8 cellular contexts compared by ENCODE assay signal in the genomic region with DNA sequence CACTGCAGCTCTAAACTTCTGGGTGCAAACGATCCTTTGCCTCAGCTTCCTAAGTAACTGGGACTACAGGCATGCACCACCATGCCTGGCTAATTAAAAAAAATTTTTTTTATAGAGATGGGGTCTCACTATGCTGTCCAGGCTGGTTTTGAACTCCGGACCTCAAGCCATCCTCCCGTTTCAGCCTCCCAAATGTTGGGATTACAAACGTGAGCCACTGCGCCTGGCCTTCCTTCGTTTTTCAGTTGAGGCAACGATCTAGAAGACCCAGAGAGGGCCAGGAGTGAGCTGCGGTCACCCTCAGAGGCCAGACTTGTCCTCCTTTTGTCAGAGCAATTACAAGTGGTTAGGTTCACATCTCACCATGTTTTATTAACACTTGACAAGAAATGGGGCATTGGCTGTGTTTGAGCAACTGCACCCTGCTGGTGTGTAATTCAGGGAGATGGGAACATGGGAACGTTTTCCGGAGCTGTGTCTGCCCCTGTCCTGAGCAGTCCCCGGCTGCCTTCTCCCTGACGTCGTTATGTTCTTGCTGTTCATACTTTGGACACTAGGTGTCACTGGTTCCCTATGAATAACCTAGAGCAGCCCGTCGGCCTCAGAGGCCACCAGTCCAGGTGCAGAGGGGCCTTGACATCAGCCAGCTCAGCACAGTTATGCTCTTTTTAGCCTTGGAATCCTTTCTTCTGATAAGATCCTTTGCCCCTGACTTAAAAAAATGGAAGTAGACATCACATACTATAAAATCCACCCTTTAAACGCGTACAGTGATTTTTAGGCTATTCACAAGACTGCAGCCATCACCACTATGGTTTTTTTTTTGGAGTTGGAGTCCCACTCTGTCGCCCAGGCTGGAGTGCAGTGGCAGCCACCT.
DNase-seq lines count a peak whose midpoint lies in the region; ATAC-seq and TF ChIP-seq lines count a peak whose summit lies in the region.

No MANE protein-coding gene starts in this region.

- 51 to 59% methylated on average over 16 to 18 of the region's 18 CpGs for whole genome bisulfite sequencing in endodermal cell (ENCODE audit: insufficient coverage in 1 of 2, insufficient read length in 1 of 2), 2 experiments

- H3K9me3 Mint-ChIP-seq in Calu3 (ENCODE audit: low read depth, unreplicated experiment) (peaks cover 4% of the 10 kb centered on the region), endodermal cell (peaks cover 48% of the 10 kb centered on the region)
- no peaks in the 10 kb centered on the region for H3K9me3 Mint-ChIP-seq in activated CD8-positive, alpha-beta T cell treated with anti-CD3 and anti-CD28 coated beads, Interleukin-2, amount 10 ng/mL, durations not matched to agents 7 days and 5 days (ENCODE audit: insufficient read depth)
- H3K9me3 Mint-ChIP-seq in stimulated activated naive B cell treated with anti-CD40 and anti-IgM and Interleukin-4, amounts not matched to agents 10 μg/mL and 1 μg/mL and 100 μg/mL, for 72 hours: peaks cover 7 to 10% of the 10 kb centered on the region in 2 donors

- H3K9ac ChIP-seq in endodermal cell (ENCODE audit: extremely low read depth, low read length, poor library complexity, severe bottlenecking): no peak overlapping the region

- H3K27me3 Mint-ChIP-seq in Calu3 (ENCODE audit: unreplicated experiment): peaks cover 21% of the 10 kb centered on the region
- no peaks in the 10 kb centered on the region for H3K27me3 Mint-ChIP-seq in activated CD8-positive, alpha-beta T cell treated with anti-CD3 and anti-CD28 coated beads, Interleukin-2, amount 10 ng/mL, durations not matched to agents 7 days and 5 days (ENCODE audit: low read depth)
- H3K27me3 Mint-ChIP-seq in endodermal cell (ENCODE audit: insufficient read depth): peaks cover 20% of the 10 kb centered on the region
- peaks cover 16 to 31% of the 10 kb centered on the region in 2 donors for H3K27me3 Mint-ChIP-seq in stimulated activated naive B cell treated with anti-CD40 and anti-IgM and Interleukin-4, amounts not matched to agents 10 μg/mL and 1 μg/mL and 100 μg/mL, for 72 hours

- H3K27ac Mint-ChIP-seq in Calu3 (ENCODE audit: unreplicated experiment) (no peak overlapping the region), endodermal cell (no peak overlapping the region)
- no peak overlapping the region for H3K27ac Mint-ChIP-seq in activated CD8-positive, alpha-beta T cell treated with anti-CD3 and anti-CD28 coated beads, Interleukin-2, amount 10 ng/mL, durations not matched to agents 7 days and 5 days
- H3K27ac Mint-ChIP-seq in stimulated activated naive B cell treated with anti-CD40 and anti-IgM and Interleukin-4, amounts not matched to agents 10 μg/mL and 1 μg/mL and 100 μg/mL, for 72 hours: no peak overlapping the region

- no peaks in the 10 kb centered on the region for H3K4me1 Mint-ChIP-seq in Calu3 (ENCODE audit: low read depth, unreplicated experiment)
- H3K4me1 Mint-ChIP-seq in activated CD8-positive, alpha-beta T cell treated with anti-CD3 and anti-CD28 coated beads, Interleukin-2, amount 10 ng/mL, durations not matched to agents 7 days and 5 days (ENCODE audit: low read depth): no peaks in the 10 kb centered on the region
- no peaks in the 10 kb centered on the region for H3K4me1 Mint-ChIP-seq in endodermal cell
- peaks cover 0 to 2% of the 10 kb centered on the region in 2 donors for H3K4me1 Mint-ChIP-seq in stimulated activated naive B cell treated with anti-CD40 and anti-IgM and Interleukin-4, amounts not matched to agents 10 μg/mL and 1 μg/mL and 100 μg/mL, for 72 hours

- peak; percentile 66 for DNase-seq in Calu3
- DNase-seq in NCI-H774 (lab: John Stamatoyannopoulos, UW): peak; percentile 76
- peak; percentile 66 for DNase-seq in activated CD8-positive, alpha-beta T cell treated with anti-CD3 and anti-CD28 coated beads, Interleukin-2, amount 10 ng/mL, durations not matched to agents 7 days and 5 days
- DNase-seq in endodermal cell: peak; percentile 91
- peak in 2 of 3 donors; percentile 33 to 80 for DNase-seq in mucosa of descending colon
- peak; percentile 57 for DNase-seq in stimulated activated naive B cell treated with anti-CD40 and anti-IgM and Interleukin-4, amounts not matched to agents 10 μg/mL and 1 μg/mL and 100 μg/mL, for 72 hours

- H3K9me3 ChIP-seq in endodermal cell (ENCODE audit: control insufficient read depth, low read length) (peaks cover 42% of the 10 kb centered on the region), mucosa of descending colon (no peaks in the 10 kb centered on the region)

- H3K27ac ChIP-seq in endodermal cell (ENCODE audit: low read depth, low read length): no peak overlapping the region

- no TSS peak for BruUV-seq in Calu3 (replicated peaks; lab: Mats Ljungman, UMichigan)

- intact Hi-C loops in Calu3 (cut with micrococcal nuclease; ENCODE audit: unreplicated experiment) (loop anchor here (10.0 kb wide), 1 partner anchor 253 kb away; no protein-coding TSS in a partner anchor), mucosa of descending colon (cut with DNase I, micrococcal nuclease) (no loop called here)

- H3K36me3 ChIP-seq in endodermal cell (ENCODE audit: control insufficient read depth, insufficient read depth, low read length): no peaks in the 10 kb centered on the region
- no peaks in the 10 kb centered on the region for H3K36me3 ChIP-seq in mucosa of descending colon (ENCODE audit: low read depth)

- H3K4me3 ChIP-seq in endodermal cell (ENCODE audit: low read length) (no peak overlapping the region), mucosa of descending colon (no peak overlapping the region)

- no peaks in the 10 kb centered on the region for H3K27me3 ChIP-seq in endodermal cell (ENCODE audit: control insufficient read depth, insufficient read depth, low read length, poor library complexity, severe bottlenecking)

- POLR2A ChIA-PET in activated CD8-positive, alpha-beta T cell treated with anti-CD3 and anti-CD28 coated beads, Interleukin-2, amount 10 ng/mL, durations not matched to agents 7 days and 5 days (lab: Charles Lee): no interaction called here

- H3K4me1 ChIP-seq in endodermal cell (ENCODE audit: control insufficient read depth, insufficient read depth, low read length) (no peaks in the 10 kb centered on the region), mucosa of descending colon (ENCODE audit: low read depth) (no peaks in the 10 kb centered on the region)

- ATAC-seq in GM19455 (IDR thresholded peaks at IDR 0.05; ENCODE audit: unreplicated experiment) (peak; percentile 88), HG03558 (IDR thresholded peaks at IDR 0.05; ENCODE audit: extremely low read depth, unreplicated experiment) (peak; percentile 82), mucosa of descending colon (peak; percentile 93)
- ATAC-seq in activated CD8-positive, alpha-beta T cell treated with anti-CD3 and anti-CD28 coated beads, Interleukin-2, amount 10 ng/mL, durations not matched to agents 7 days and 5 days: peak; percentile 84
- peak; percentile 96 to 99 for ATAC-seq in stimulated activated naive B cell treated with anti-CD40 and anti-IgM and Interleukin-4, amounts not matched to agents 10 μg/mL and 1 μg/mL and 100 μg/mL, for 72 hours (replicated peaks)

- H3K4me3 Mint-ChIP-seq in Calu3 (ENCODE audit: low read depth, unreplicated experiment): no peak overlapping the region
- H3K4me3 Mint-ChIP-seq in activated CD8-positive, alpha-beta T cell treated with anti-CD3 and anti-CD28 coated beads, Interleukin-2, amount 10 ng/mL, durations not matched to agents 7 days and 5 days: no peak overlapping the region
- H3K4me3 Mint-ChIP-seq in endodermal cell: no peak overlapping the region
- no peak overlapping the region for H3K4me3 Mint-ChIP-seq in stimulated activated naive B cell treated with anti-CD40 and anti-IgM and Interleukin-4, amounts not matched to agents 10 μg/mL and 1 μg/mL and 100 μg/mL, for 72 hours

- CTCF ChIA-PET in Calu3 (lab: Charles Lee): interaction anchor here (0.6 kb wide), 1 partner anchor 1414 kb away, joined by 3 read pairs; no protein-coding TSS in a partner anchor
- CTCF ChIA-PET in activated CD8-positive, alpha-beta T cell treated with anti-CD3 and anti-CD28 coated beads, Interleukin-2, amount 10 ng/mL, durations not matched to agents 7 days and 5 days (lab: Charles Lee): interaction anchor here (0.8 to 0.9 kb wide), 2 partner anchors 8 to 11 kb away, joined by 3 to 4 read pairs; no protein-coding TSS in a partner anchor

- H3K36me3 Mint-ChIP-seq in Calu3 (ENCODE audit: insufficient read depth, unreplicated experiment) (no peaks in the 10 kb centered on the region), endodermal cell (ENCODE audit: low read depth) (peaks cover 2% of the 10 kb centered on the region)
- no peaks in the 10 kb centered on the region for H3K36me3 Mint-ChIP-seq in activated CD8-positive, alpha-beta T cell treated with anti-CD3 and anti-CD28 coated beads, Interleukin-2, amount 10 ng/mL, durations not matched to agents 7 days and 5 days (ENCODE audit: low read depth)
- no peaks in the 10 kb centered on the region for H3K36me3 Mint-ChIP-seq in stimulated activated naive B cell treated with anti-CD40 and anti-IgM and Interleukin-4, amounts not matched to agents 10 μg/mL and 1 μg/mL and 100 μg/mL, for 72 hours

- peak; percentile 53 for TF ChIP-seq CTCF in Calu3 (IDR thresholded peaks at IDR 0.05; ENCODE audit: unreplicated experiment)
- TF ChIP-seq CTCF in endodermal cell (conservative IDR thresholded peaks at IDR 0.05): peak; percentile 90
- TF ChIP-seq CTCF in mucosa of descending colon (IDR thresholded peaks at IDR 0.05): peak; percentile 65
